ENCODE assay signal across 9 cellular contexts in the genomic region with DNA sequence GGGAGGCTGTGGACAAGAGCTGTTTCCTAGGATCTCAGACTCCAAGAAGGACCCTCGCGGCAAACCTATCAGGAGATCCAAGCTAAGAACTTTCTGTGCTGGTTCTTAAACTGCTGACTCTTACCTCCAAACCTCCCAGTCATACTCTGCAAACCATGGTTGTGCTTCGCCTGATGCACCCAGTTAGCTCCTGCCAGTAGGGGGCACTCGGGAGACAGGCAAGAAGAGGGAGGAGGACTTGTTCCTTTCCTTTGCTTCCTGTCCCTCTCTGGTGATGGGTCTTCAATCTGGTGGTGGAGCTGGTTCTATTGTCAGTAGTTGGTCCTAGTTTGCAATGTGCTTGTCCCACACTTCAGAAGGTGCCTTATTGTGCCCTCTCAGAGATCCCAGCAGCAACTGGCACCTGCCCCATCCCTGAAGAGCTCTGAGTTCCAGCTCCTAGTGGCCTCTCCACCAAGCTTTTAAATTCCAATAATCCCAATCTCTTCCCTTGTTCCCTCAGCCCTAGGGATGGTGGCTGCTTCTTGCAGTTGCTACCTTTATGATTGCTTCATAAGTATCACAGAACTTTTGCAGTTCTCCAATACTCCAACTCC.
DNase-seq lines count a peak whose midpoint lies in the region; ATAC-seq and TF ChIP-seq lines count a peak whose summit lies in the region.
"Had no signal": no experiment of that assay in that cellular context is flagged by ENCODE, and none has a peak within 500 bp of the region (broad histone marks: within the 10 kb centered on the region; RNA-seq: fewer than 3 reads in every experiment).

No MANE protein-coding gene starts in this region.

- no peak overlapping the region for H3K27ac Mint-ChIP-seq in type B pancreatic cell

- H3K27ac ChIP-seq in DND-41 (ENCODE audit: low read length) (no peak overlapping the region), OCI-LY7 (ENCODE audit: low read depth, low read length, poor library complexity, severe bottlenecking) (no peak overlapping the region), lung (ENCODE audit: low read depth in 1 of 2, low read length in 1 of 2) (no peak overlapping the region)
- H3K27ac ChIP-seq: pancreas had no signal

- H3K79me2 ChIP-seq in DND-41 (ENCODE audit: insufficient read depth, low read length) (no peaks in the 10 kb centered on the region), OCI-LY7 (ENCODE audit: insufficient read depth, low read depth, low read length) (no peaks in the 10 kb centered on the region)

- TF ChIP-seq CTCF in DND-41 (IDR thresholded peaks at IDR 0.05; ENCODE audit: borderline replicate concordance, extremely low read depth, low read length, poor library complexity, severe bottlenecking) (peak; percentile 92), OCI-LY7 (conservative IDR thresholded peaks at IDR 0.05; ENCODE audit: low read length) (peak; percentile 94), lung (IDR thresholded peaks at IDR 0.05; ENCODE audit: control extremely low read depth, extremely low read depth) (peak; percentile 20), type B pancreatic cell (conservative IDR thresholded peaks at IDR 0.05) (peak; percentile 76)

- H3K36me3 Mint-ChIP-seq in type B pancreatic cell = no peaks in the 10 kb centered on the region

- H3K27me3 Mint-ChIP-seq in type B pancreatic cell = peaks cover 8% of the 10 kb centered on the region

- H3K27me3 ChIP-seq in DND-41 (ENCODE audit: insufficient read depth, low read length, poor library complexity) (peaks cover 16% of the 10 kb centered on the region), lung (ENCODE audit: control insufficient read depth, insufficient read depth) (no peaks in the 10 kb centered on the region)
- H3K27me3 ChIP-seq: pancreas had no signal

- H3K4me2 ChIP-seq in DND-41 (ENCODE audit: insufficient read depth, low read length) (no peak overlapping the region), OCI-LY7 (ENCODE audit: low read length) (no peak overlapping the region)

- H3K4me3 Mint-ChIP-seq in type B pancreatic cell = no peak overlapping the region

- no peak overlapping the region for H3K4me3 ChIP-seq in DND-41 (ENCODE audit: low read depth in 1 of 2, low read length in 2 of 2)
- no peak overlapping the region for H3K4me3 ChIP-seq in OCI-LY7 (ENCODE audit: low read depth, low read length, poor library complexity, severe bottlenecking)
- H3K4me3 ChIP-seq in lung = no peak overlapping the region
- H3K4me3 ChIP-seq: pancreas had no signal

- H3K9me3 ChIP-seq in DND-41 (ENCODE audit: insufficient read depth, low read length, severe bottlenecking) (peaks cover 4% of the 10 kb centered on the region), OCI-LY7 (ENCODE audit: low read length) (no peaks in the 10 kb centered on the region), lung (ENCODE audit: control insufficient read depth in 2 of 2, insufficient read depth in 1 of 2, low read length in 1 of 2) (peaks cover 0 to 7% of the 10 kb centered on the region in 2 donors)
- H3K9me3 ChIP-seq: pancreas had no signal

- 31 to 39% methylated on average over 4 of the region's 4 CpGs for WGBS in lung, 2 donors

- no TSS peak for BruUV-seq in OCI-LY7 (replicated peaks; lab: Mats Ljungman, UMichigan)

- no peak overlapping the region for H3K9ac ChIP-seq in DND-41 (ENCODE audit: low read depth, low read length)

- no peaks in the 10 kb centered on the region for H3K9me3 Mint-ChIP-seq in type B pancreatic cell

- no peak overlapping the region for H2AFZ ChIP-seq in DND-41 (ENCODE audit: low read depth, low read length)
- no peak overlapping the region for H2AFZ ChIP-seq in OCI-LY7 (ENCODE audit: low read length)

- H3K4me1 Mint-ChIP-seq in type B pancreatic cell (ENCODE audit: unreplicated experiment) = no peaks in the 10 kb centered on the region

- 0 out of 3 replicates have a peak, but pooled peaks have one; percentile 54 for ATAC-seq in DND-41 (ENCODE audit: insufficient read depth, low read depth)
- no peak for ATAC-seq in lung (ENCODE audit: insufficient read depth, low FRiP score)
- no peak for ATAC-seq in GM21515 (IDR thresholded peaks at IDR 0.05; ENCODE audit: unreplicated experiment)
- ATAC-seq in GM21526 (IDR thresholded peaks at IDR 0.05; ENCODE audit: low FRiP score, unreplicated experiment) = no peak
- ATAC-seq: pancreas had no signal

- H3K4me1 ChIP-seq in DND-41 (ENCODE audit: insufficient read depth, low read length) = no peaks in the 10 kb centered on the region
- no peaks in the 10 kb centered on the region for H3K4me1 ChIP-seq in OCI-LY7 (ENCODE audit: insufficient read depth, low read length, poor library complexity, severe bottlenecking)
- H3K4me1 ChIP-seq in lung (ENCODE audit: control insufficient read depth in 2 of 2, insufficient read depth in 2 of 2, low read length in 2 of 2) = no peaks in the 10 kb centered on the region
- H3K4me1 ChIP-seq: pancreas had no signal

- DNase-seq in DND-41 = peak; percentile 67
- peak in 63 of 76 experiments; percentile 6 to 81 (median 50) for DNase-seq in HUDEP-2 (lab: John Stamatoyannopoulos, UW; ENCODE audit: unreplicated experiment in 76 of 76)
- DNase-seq in OCI-LY7 (ENCODE audit: low spot score) = peak; percentile 61
- peak; percentile 43 for DNase-seq in astrocyte of the hippocampus (ENCODE audit: low read depth, low spot score)
- DNase-seq in lung (ENCODE audit: low spot score) = peak; percentile 42
- DNase-seq in type B pancreatic cell (ENCODE audit: extremely low spot score, unreplicated experiment) = no peak

- no peaks in the 10 kb centered on the region for H3K36me3 ChIP-seq in DND-41 (ENCODE audit: insufficient read depth, low read length)
- H3K36me3 ChIP-seq in OCI-LY7 (ENCODE audit: insufficient read depth, low read length) = no peaks in the 10 kb centered on the region
- no peaks in the 10 kb centered on the region for H3K36me3 ChIP-seq in lung (ENCODE audit: control insufficient read depth in 2 of 2, insufficient read depth in 2 of 2, low read length in 2 of 2)
- H3K36me3 ChIP-seq: pancreas had no signal

- intact Hi-C loops in OCI-LY7 (cut with micrococcal nuclease; ENCODE audit: unreplicated experiment) = loop anchor here (1.0 kb wide), 2 partner anchors 86 to 109 kb away; no protein-coding TSS in a partner anchor

- CTCF ChIA-PET in OCI-LY7 (lab: Charles Lee; ENCODE audit: unreplicated experiment) = no interaction called here

- H4K20me1 ChIP-seq in DND-41 (ENCODE audit: insufficient read depth, low read length) = 0 out of 2 replicates have a peak, but pooled peaks cover 3% of the 10 kb centered on the region
- H4K20me1 ChIP-seq in OCI-LY7 (ENCODE audit: insufficient read depth, low read length) = no peaks in the 10 kb centered on the region

- POLR2A ChIA-PET in OCI-LY7 (lab: Charles Lee) = no interaction called here

- no peaks in the 10 kb centered on the region for H3K9me2 ChIP-seq in OCI-LY7 (ENCODE audit: insufficient read depth, low read length)

Comparison
In these comparisons a context has a peak if more than half of its experiments do, and no peak if none do; other contexts are left out.
1. CTCF ChIP-seq: peak in every context shown above with its lines; median percentile 94 in OCI-LY7; 92 in DND-41; 76 in type B pancreatic cell; 20 in lung.